2 cellular contexts compared by ENCODE assay signal in the genomic region with DNA sequence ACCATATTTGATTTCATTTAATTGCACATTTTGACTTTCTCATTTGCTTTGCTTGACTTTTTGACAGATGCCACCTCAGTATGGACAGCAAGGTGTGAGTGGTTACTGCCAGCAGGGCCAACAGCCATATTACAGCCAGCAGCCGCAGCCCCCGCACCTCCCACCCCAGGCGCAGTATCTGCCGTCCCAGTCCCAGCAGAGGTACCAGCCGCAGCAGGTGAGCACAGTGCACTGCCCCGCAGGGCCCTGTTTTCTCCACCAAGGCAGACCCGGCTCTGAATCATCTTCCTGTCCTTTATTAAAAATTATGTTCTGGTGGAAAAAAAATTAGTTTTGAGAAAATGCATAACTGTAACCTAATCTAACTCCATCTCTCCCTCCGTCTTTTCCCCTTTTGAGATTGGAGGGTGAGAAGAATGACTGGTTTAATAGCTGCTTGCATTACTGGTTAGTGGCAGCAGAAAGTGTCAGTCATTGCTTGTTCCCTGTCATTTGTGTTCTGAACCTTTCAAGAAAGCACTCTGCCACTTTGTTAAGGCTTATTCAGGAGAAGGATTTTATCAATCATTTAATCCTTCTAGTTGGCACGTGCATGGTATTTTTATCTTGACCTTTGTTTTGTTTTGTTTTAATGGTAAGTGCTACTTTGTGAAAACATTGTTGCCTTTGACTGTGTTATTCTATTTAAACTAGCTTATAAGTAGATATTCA.
TF ChIP-seq lines count a peak whose summit lies in the region.

No MANE protein-coding gene starts in this region.

TF ChIP-seq in GM23338, 12 proteins besides CTCF, POLR2A, EP300 and RAD21 (continued from another document and continues in another):
- TF ChIP-seq, protein P1, sequence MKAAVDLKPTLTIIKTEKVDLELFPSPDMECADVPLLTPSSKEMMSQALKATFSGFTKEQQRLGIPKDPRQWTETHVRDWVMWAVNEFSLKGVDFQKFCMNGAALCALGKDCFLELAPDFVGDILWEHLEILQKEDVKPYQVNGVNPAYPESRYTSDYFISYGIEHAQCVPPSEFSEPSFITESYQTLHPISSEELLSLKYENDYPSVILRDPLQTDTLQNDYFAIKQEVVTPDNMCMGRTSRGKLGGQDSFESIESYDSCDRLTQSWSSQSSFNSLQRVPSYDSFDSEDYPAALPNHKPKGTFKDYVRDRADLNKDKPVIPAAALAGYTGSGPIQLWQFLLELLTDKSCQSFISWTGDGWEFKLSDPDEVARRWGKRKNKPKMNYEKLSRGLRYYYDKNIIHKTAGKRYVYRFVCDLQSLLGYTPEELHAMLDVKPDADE (IDR thresholded peaks at IDR 0.05) = no peak
- TF ChIP-seq STAT1 (IDR thresholded peaks at IDR 0.05; ENCODE audit: unreplicated experiment) (no peak), POLR2AphosphoS5 (IDR thresholded peaks at IDR 0.05; ENCODE audit: low read depth) (no peak), CREB1 (CRISPR knock-in tag; IDR thresholded peaks at IDR 0.05; ENCODE audit: low read depth) (no peak), ZNF331 (CRISPR knock-in tag; IDR thresholded peaks at IDR 0.05; ENCODE audit: low read depth) (no peak), JUNB (IDR thresholded peaks at IDR 0.05; ENCODE audit: unreplicated experiment) (no peak), EZH2 (IDR thresholded peaks at IDR 0.05; ENCODE audit: low read depth, unreplicated experiment) (no peak), NANOG (IDR thresholded peaks at IDR 0.05; ENCODE audit: borderline replicate concordance) (no peak)
- TF ChIP-seq, protein P2, sequence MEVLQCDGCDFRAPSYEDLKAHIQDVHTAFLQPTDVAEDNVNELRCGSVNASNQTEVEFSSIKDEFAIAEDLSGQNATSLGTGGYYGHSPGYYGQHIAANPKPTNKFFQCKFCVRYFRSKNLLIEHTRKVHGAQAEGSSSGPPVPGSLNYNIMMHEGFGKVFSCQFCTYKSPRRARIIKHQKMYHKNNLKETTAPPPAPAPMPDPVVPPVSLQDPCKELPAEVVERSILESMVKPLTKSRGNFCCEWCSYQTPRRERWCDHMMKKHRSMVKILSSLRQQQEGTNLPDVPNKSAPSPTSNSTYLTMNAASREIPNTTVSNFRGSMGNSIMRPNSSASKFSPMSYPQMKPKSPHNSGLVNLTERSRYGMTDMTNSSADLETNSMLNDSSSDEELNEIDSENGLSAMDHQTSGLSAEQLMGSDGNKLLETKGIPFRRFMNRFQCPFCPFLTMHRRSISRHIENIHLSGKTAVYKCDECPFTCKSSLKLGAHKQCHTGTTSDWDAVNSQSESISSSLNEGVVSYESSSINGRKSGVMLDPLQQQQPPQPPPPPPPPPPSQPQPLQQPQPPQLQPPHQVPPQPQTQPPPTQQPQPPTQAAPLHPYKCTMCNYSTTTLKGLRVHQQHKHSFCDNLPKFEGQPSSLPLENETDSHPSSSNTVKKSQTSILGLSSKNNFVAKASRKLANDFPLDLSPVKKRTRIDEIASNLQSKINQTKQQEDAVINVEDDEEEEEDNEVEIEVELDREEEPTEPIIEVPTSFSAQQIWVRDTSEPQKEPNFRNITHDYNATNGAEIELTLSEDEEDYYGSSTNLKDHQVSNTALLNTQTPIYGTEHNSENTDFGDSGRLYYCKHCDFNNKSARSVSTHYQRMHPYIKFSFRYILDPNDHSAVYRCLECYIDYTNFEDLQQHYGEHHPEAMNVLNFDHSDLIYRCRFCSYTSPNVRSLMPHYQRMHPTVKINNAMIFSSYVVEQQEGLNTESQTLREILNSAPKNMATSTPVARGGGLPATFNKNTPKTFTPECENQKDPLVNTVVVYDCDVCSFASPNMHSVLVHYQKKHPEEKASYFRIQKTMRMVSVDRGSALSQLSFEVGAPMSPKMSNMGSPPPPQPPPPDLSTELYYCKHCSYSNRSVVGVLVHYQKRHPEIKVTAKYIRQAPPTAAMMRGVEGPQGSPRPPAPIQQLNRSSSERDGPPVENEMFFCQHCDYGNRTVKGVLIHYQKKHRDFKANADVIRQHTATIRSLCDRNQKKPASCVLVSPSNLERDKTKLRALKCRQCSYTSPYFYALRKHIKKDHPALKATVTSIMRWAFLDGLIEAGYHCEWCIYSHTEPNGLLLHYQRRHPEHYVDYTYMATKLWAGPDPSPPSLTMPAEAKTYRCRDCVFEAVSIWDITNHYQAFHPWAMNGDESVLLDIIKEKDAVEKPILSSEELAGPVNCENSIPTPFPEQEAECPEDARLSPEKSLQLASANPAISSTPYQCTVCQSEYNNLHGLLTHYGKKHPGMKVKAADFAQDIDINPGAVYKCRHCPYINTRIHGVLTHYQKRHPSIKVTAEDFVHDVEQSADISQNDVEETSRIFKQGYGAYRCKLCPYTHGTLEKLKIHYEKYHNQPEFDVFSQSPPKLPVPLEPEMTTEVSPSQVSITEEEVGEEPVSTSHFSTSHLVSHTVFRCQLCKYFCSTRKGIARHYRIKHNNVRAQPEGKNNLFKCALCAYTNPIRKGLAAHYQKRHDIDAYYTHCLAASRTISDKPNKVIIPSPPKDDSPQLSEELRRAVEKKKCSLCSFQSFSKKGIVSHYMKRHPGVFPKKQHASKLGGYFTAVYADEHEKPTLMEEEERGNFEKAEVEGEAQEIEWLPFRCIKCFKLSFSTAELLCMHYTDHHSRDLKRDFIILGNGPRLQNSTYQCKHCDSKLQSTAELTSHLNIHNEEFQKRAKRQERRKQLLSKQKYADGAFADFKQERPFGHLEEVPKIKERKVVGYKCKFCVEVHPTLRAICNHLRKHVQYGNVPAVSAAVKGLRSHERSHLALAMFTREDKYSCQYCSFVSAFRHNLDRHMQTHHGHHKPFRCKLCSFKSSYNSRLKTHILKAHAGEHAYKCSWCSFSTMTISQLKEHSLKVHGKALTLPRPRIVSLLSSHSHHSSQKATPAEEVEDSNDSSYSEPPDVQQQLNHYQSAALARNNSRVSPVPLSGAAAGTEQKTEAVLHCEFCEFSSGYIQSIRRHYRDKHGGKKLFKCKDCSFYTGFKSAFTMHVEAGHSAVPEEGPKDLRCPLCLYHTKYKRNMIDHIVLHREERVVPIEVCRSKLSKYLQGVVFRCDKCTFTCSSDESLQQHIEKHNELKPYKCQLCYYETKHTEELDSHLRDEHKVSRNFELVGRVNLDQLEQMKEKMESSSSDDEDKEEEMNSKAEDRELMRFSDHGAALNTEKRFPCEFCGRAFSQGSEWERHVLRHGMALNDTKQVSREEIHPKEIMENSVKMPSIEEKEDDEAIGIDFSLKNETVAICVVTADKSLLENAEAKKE (CRISPR knock-in tag; IDR thresholded peaks at IDR 0.05) = no peak

TF ChIP-seq in WTC11, 78 proteins besides CTCF, POLR2A, EP300 and RAD21 (continued from another document):
- TF ChIP-seq, protein P3, sequence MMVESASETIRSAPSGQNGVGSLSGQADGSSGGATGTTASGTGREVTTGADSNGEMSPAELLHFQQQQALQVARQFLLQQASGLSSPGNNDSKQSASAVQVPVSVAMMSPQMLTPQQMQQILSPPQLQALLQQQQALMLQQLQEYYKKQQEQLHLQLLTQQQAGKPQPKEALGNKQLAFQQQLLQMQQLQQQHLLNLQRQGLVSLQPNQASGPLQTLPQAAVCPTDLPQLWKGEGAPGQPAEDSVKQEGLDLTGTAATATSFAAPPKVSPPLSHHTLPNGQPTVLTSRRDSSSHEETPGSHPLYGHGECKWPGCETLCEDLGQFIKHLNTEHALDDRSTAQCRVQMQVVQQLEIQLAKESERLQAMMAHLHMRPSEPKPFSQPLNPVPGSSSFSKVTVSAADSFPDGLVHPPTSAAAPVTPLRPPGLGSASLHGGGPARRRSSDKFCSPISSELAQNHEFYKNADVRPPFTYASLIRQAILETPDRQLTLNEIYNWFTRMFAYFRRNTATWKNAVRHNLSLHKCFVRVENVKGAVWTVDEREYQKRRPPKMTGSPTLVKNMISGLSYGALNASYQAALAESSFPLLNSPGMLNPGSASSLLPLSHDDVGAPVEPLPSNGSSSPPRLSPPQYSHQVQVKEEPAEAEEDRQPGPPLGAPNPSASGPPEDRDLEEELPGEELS (CRISPR knock-in tag; IDR thresholded peaks at IDR 0.05) = no peak
- TF ChIP-seq MYBL2 (CRISPR knock-in tag; IDR thresholded peaks at IDR 0.05) (no peak), ZNF317 (CRISPR knock-in tag; IDR thresholded peaks at IDR 0.05; ENCODE audit: borderline replicate concordance, low read depth) (no peak), SMAD3 (CRISPR knock-in tag; IDR thresholded peaks at IDR 0.05; ENCODE audit: borderline replicate concordance) (no peak), NR2C2 (CRISPR knock-in tag; IDR thresholded peaks at IDR 0.05) (no peak), FOXJ3 (CRISPR knock-in tag; IDR thresholded peaks at IDR 0.05; ENCODE audit: borderline replicate concordance) (no peak)
- TF ChIP-seq, protein P4, sequence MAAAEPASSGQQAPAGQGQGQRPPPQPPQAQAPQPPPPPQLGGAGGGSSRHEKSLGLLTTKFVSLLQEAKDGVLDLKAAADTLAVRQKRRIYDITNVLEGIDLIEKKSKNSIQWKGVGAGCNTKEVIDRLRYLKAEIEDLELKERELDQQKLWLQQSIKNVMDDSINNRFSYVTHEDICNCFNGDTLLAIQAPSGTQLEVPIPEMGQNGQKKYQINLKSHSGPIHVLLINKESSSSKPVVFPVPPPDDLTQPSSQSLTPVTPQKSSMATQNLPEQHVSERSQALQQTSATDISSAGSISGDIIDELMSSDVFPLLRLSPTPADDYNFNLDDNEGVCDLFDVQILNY (CRISPR knock-in tag; IDR thresholded peaks at IDR 0.05) = no peak
- TF ChIP-seq, protein P5, sequence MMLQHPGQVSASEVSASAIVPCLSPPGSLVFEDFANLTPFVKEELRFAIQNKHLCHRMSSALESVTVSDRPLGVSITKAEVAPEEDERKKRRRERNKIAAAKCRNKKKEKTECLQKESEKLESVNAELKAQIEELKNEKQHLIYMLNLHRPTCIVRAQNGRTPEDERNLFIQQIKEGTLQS (CRISPR knock-in tag; conservative IDR thresholded peaks at IDR 0.05) = no peak
